ENCODE assay signal across 17 cellular contexts in the genomic region with DNA sequence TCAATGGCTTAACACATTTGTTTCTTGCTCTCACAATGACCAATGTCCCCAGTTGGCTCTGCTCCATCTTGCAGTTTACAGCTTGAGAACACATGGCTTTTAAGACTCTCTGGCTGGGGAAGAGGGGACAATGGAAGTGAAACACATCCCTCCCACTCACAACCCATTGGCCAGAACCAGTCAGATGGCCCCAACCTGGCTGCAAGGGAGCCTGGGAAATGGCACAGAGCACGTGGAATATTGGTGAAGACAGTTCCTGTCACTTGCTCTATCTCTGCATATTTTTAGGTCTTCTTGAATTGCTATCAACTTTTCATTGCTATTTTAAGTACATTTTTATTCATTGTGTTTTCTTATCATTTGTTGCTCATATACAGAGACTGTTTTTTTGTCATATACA.
DNase-seq lines count a peak whose midpoint lies in the region; ATAC-seq, FAIRE-seq and TF ChIP-seq lines count a peak whose summit lies in the region.
"Had no signal": no experiment of that assay in that cellular context is flagged by ENCODE, and none has a peak within 500 bp of the region (broad histone marks: within the 10 kb centered on the region; RNA-seq: fewer than 3 reads in every experiment).

No MANE protein-coding gene starts in this region.

- H3K9me2 ChIP-seq in SK-N-SH (no peaks in the 10 kb centered on the region), Karpas-422 (replicated peaks; ENCODE audit: insufficient read depth, low read length) (no peaks in the 10 kb centered on the region)

- no peak overlapping the region for H4K5ac ChIP-seq in H1 (ENCODE audit: insufficient read length, low read depth, low read length)

- no peak overlapping the region for H2BK15ac ChIP-seq in H1 (ENCODE audit: low read length)

- H3K79me2 ChIP-seq in SK-N-SH (ENCODE audit: insufficient read depth) (no peaks in the 10 kb centered on the region), H1 (ENCODE audit: control insufficient read depth in 1 of 2, insufficient read depth in 2 of 2, low read length in 2 of 2) (no peaks in the 10 kb centered on the region), Karpas-422 (ENCODE audit: low read length) (no peaks in the 10 kb centered on the region)

- H3K27ac ChIP-seq in SK-N-SH (ENCODE audit: low read depth in 2 of 2, low read length in 1 of 2) (no peak overlapping the region), H1 (ENCODE audit: low read depth, low read length) (no peak overlapping the region), Karpas-422 (ENCODE audit: low read length) (no peak overlapping the region)
- H3K27ac ChIP-seq: KMS-11, SJCRH30 had no signal

- H3K4ac ChIP-seq in H1 (replicated peaks; ENCODE audit: insufficient read length, low read depth, low read length) = no peak overlapping the region

- no peak for TF ChIP-seq EP300 in SK-N-SH (IDR thresholded peaks at IDR 0.05; ENCODE audit: borderline replicate concordance in 1 of 2, low read depth in 1 of 2, low read length in 1 of 2)
- no peak for TF ChIP-seq EP300 in H1 (IDR thresholded peaks at IDR 0.05; ENCODE audit: borderline replicate concordance in 1 of 2, low read depth in 2 of 2, low read length in 2 of 2)

- no peak overlapping the region for H3K56ac ChIP-seq in H1 (replicated peaks; ENCODE audit: insufficient read length, low read depth, low read length)

- ATAC-seq in SK-N-SH treated with all-trans-retinoic acid at 6 μM for 48 hours = no peak
- ATAC-seq in HG02884 (IDR thresholded peaks at IDR 0.05; ENCODE audit: unreplicated experiment) = no peak

- H3K23ac ChIP-seq in H1 (ENCODE audit: insufficient read length) = no peak overlapping the region

- H4K91ac ChIP-seq in H1 (replicated peaks; ENCODE audit: insufficient read length, low read length) = no peak overlapping the region

- H3K27me3 ChIP-seq in SK-N-SH (ENCODE audit: insufficient read depth) (no peaks in the 10 kb centered on the region), H1 (replicated peaks in 1 of 4; ENCODE audit: control insufficient read depth in 3 of 4, extremely low read depth in 1 of 4, insufficient read depth in 3 of 4, low read length in 3 of 4) (no peaks in the 10 kb centered on the region), Karpas-422 (ENCODE audit: low read length) (no peaks in the 10 kb centered on the region)
- H3K27me3 ChIP-seq: BE2C, SJCRH30 had no signal

- peaks cover 0 to 7% (median 0%) of the 10 kb centered on the region in 7 donors for H3K9me3 Mint-ChIP-seq in CD14-positive monocyte
- H3K9me3 Mint-ChIP-seq: CD4-positive, alpha-beta T cell had no signal

- TF ChIP-seq RAD21 in SK-N-SH (IDR thresholded peaks at IDR 0.05; ENCODE audit: low read length) (no peak), H1 (IDR thresholded peaks at IDR 0.05 in 1 of 2, conservative IDR thresholded peaks at IDR 0.05 in 1 of 2; ENCODE audit: low read depth in 2 of 2, low read length in 2 of 2) (no peak)

- no peak overlapping the region for H4K8ac ChIP-seq in H1 (ENCODE audit: extremely low read depth, insufficient read depth, low read length)

- no peaks in the 10 kb centered on the region for H3K23me2 ChIP-seq in H1 (ENCODE audit: low read depth, low read length)

- H3K4me2 ChIP-seq in SK-N-SH (no peak overlapping the region), H1 (ENCODE audit: insufficient read depth in 1 of 2, low read depth in 2 of 2, low read length in 2 of 2) (no peak overlapping the region), Karpas-422 (ENCODE audit: low read depth, low read length, poor library complexity, severe bottlenecking) (no peak overlapping the region)
- H3K4me2 ChIP-seq: KMS-11 had no signal

- no peak overlapping the region for H3K27ac Mint-ChIP-seq in CD14-positive monocyte
- H3K27ac Mint-ChIP-seq: CD4-positive, alpha-beta T cell had no signal

- no peaks in the 10 kb centered on the region for H3K79me1 ChIP-seq in H1 (ENCODE audit: low read depth, low read length)

- TF ChIP-seq POLR2A in H1 (IDR thresholded peaks at IDR 0.05; ENCODE audit: control extremely low read depth in 1 of 2, low read depth in 2 of 2, low read length in 2 of 2) = no peak

- no peak overlapping the region for H2BK5ac ChIP-seq in H1 (ENCODE audit: low read depth, low read length)

- 50% methylated on average over 1 of the region's 1 CpG for WGBS in SK-N-SH (ENCODE audit: low lambda C conversion rate)
- WGBS in H1 (ENCODE audit: extremely low coverage in 1 of 2, insufficient coverage in 1 of 2, insufficient read length in 1 of 2, insufficient replicate concordance in 2 of 2, low coverage in 1 of 2, low lambda C conversion rate in 2 of 2, missing lambda C conversion rate in 1 of 2), 2 experiments = 60% methylated on average over 1 of the region's 1 CpG; no CpG with 5 or more reads in 1 of the 2 experiments

- H3K4me3 ChIP-seq in SK-N-SH (ENCODE audit: low read depth in 2 of 2, low read length in 1 of 2) (no peak overlapping the region), H1 (ENCODE audit: extremely low read depth in 1 of 4, insufficient read depth in 2 of 4, low read depth in 3 of 4, low read length in 4 of 4) (no peak overlapping the region), Karpas-422 (ENCODE audit: low read length) (no peak overlapping the region)
- H3K4me3 ChIP-seq: HAP-1, SJCRH30 had no signal

- H3K9me3 ChIP-seq in SK-N-SH (no peaks in the 10 kb centered on the region), H1 (ENCODE audit: insufficient read depth in 2 of 2, low read depth in 1 of 2, low read length in 1 of 2) (no peaks in the 10 kb centered on the region), Karpas-422 (ENCODE audit: low read length) (no peaks in the 10 kb centered on the region)
- H3K9me3 ChIP-seq: BE2C, Caco-2, HAP-1, SJCRH30 had no signal

- no peak overlapping the region for H3K14ac ChIP-seq in H1 (ENCODE audit: insufficient read length)

- H2BK120ac ChIP-seq in H1 (replicated peaks; ENCODE audit: low read depth, low read length) = no peak overlapping the region

- peaks cover 1 to 16% (median 6%) of the 10 kb centered on the region in 3 donors for H3K27me3 Mint-ChIP-seq in CD14-positive monocyte (ENCODE audit: low read depth in 3 of 3)

- intact Hi-C loops in CD14-positive monocyte (cut with micrococcal nuclease) = no loop called here

- H3K4me1 ChIP-seq in SK-N-SH (ENCODE audit: control insufficient read depth in 1 of 2, insufficient read depth in 2 of 2, low read depth in 1 of 2, low read length in 1 of 2) = no peaks in the 10 kb centered on the region; a peak in 1 of 4 replicates
- H3K4me1 ChIP-seq in H1 (replicated peaks in 1 of 4; ENCODE audit: control insufficient read depth in 3 of 4, insufficient read depth in 4 of 4, low read length in 3 of 4) = no peaks in the 10 kb centered on the region
- no peaks in the 10 kb centered on the region for H3K4me1 ChIP-seq in Karpas-422 (ENCODE audit: low read length)
- H3K4me1 ChIP-seq: BE2C, Caco-2, HAP-1, SJCRH30 had no signal

- TF ChIP-seq CTCF in SK-N-SH (IDR thresholded peaks at IDR 0.05) (no peak), H1 (IDR thresholded peaks at IDR 0.05; ENCODE audit: control extremely low read depth in 1 of 3, insufficient read depth in 1 of 3, low read depth in 1 of 3, low read length in 3 of 3) (no peak), CD14-positive monocyte (IDR thresholded peaks at IDR 0.05) (no peak)

- no peaks in the 10 kb centered on the region for H4K20me1 ChIP-seq in SK-N-SH (ENCODE audit: insufficient read depth)
- H4K20me1 ChIP-seq in H1 (replicated peaks in 1 of 2; ENCODE audit: control insufficient read depth in 1 of 2, insufficient read depth in 2 of 2, low read length in 2 of 2) = no peaks in the 10 kb centered on the region
- H4K20me1 ChIP-seq in Karpas-422 (ENCODE audit: insufficient read depth, low read depth, low read length) = no peaks in the 10 kb centered on the region

- CTCF ChIA-PET in SK-N-SH (lab: Yijun Ruan, JAX) (no interaction called here), H1 (lab: Charles Lee; ENCODE audit: partially characterized antibody) (interaction anchor here (1.3 kb wide), 1 partner anchor 15 kb away, joined by 3 read pairs; no protein-coding TSS in a partner anchor)

- FAIRE-seq in H1 (lab: Jason Lieb, UNC) = no peak

- no peak overlapping the region for H2AK5ac ChIP-seq in H1 (ENCODE audit: low read depth, low read length)

- no peak overlapping the region for H3K9ac ChIP-seq in SK-N-SH
- H3K9ac ChIP-seq in H1 (replicated peaks in 1 of 4; ENCODE audit: extremely low read depth in 1 of 4, low read depth in 3 of 4, low read length in 3 of 4) = no peak overlapping the region
- H3K9ac ChIP-seq in Karpas-422 (ENCODE audit: low read length) = no peak overlapping the region
- H3K9ac ChIP-seq: KMS-11 had no signal

- no peak overlapping the region for H3K18ac ChIP-seq in H1 (ENCODE audit: extremely low read depth, low read length)

- no peak overlapping the region for H3K4me3 Mint-ChIP-seq in CD14-positive monocyte
- H3K4me3 Mint-ChIP-seq: CD4-positive, alpha-beta T cell had no signal

- H3K4me1 Mint-ChIP-seq in CD14-positive monocyte = no peaks in the 10 kb centered on the region

- DNase-seq in SK-N-SH (no peak), OCI-M1 (lab: John Stamatoyannopoulos, UW) (peak; percentile 28), H1 (ENCODE audit: low read depth in 1 of 2, low spot score in 2 of 2) (no peak), Karpas-422 (no peak), CD14-positive monocyte (ENCODE audit: low spot score) (no peak)
- DNase-seq: BE2C; Caco-2; CD4-positive, alpha-beta T cell; GDM1; NCI-H1105 treated with DMSO at 0.1 percent for 48 hours; NCI-H1694 treated with DMSO at 0.1 percent for 48 hours; SJCRH30; SW 1271 had no signal

- H3F3A ChIP-seq in SK-N-SH (replicated peaks; ENCODE audit: insufficient read depth) = no peaks in the 10 kb centered on the region

- H2AFZ ChIP-seq in SK-N-SH (ENCODE audit: low read depth) = no peak overlapping the region
- H2AFZ ChIP-seq in H1 (ENCODE audit: low read length) = no peak overlapping the region
- H2AFZ ChIP-seq in Karpas-422 (ENCODE audit: low read length) = no peak overlapping the region

- H2BK20ac ChIP-seq in H1 (ENCODE audit: low read length) = no peak overlapping the region

- no peak overlapping the region for H2BK12ac ChIP-seq in H1 (ENCODE audit: low read depth, low read length)

- H3K36me3 ChIP-seq in SK-N-SH (replicated peaks in 1 of 2; ENCODE audit: control insufficient read depth in 1 of 2, insufficient read depth in 2 of 2, low read length in 1 of 2) (no peaks in the 10 kb centered on the region), H1 (ENCODE audit: control insufficient read depth in 2 of 4, insufficient read depth in 4 of 4, low read length in 3 of 4) (no peaks in the 10 kb centered on the region), Karpas-422 (ENCODE audit: insufficient read depth, low read length) (no peaks in the 10 kb centered on the region)
- H3K36me3 ChIP-seq: BE2C, HAP-1, SJCRH30 had no signal

- POLR2A ChIA-PET in SK-N-SH (lab: Yijun Ruan, JAX) = no interaction called here
- POLR2A ChIA-PET in H1 (lab: Charles Lee; ENCODE audit: partially characterized antibody) = no interaction called here

- no peaks in the 10 kb centered on the region for H3K36me3 Mint-ChIP-seq in CD14-positive monocyte

TF ChIP-seq in SK-N-SH treated with all-trans-retinoic acid at 6 μM for 48 hours, 23 proteins besides CTCF, POLR2A, EP300 and RAD21 (continues in another document):
- TF ChIP-seq OSR1 (CRISPR knock-in tag; IDR thresholded peaks at IDR 0.05) = no peak
- TF ChIP-seq PPARA (CRISPR knock-in tag; IDR thresholded peaks at IDR 0.05; ENCODE audit: borderline replicate concordance) = no peak
